11 cellular contexts compared by ENCODE assay signal in genomic region chr5:92916036-92916435, GRCh38.
A peak's percentile ranks its signal among the peaks of the same experiment; 100 is the strongest.
DNase-seq lines count a peak whose midpoint lies in the region; ATAC-seq, FAIRE-seq and TF ChIP-seq lines count a peak whose summit lies in the region.
"Had no signal": no experiment of that assay in that cellular context is flagged by ENCODE, and none has a peak within 500 bp of the region (broad histone marks: within the 10 kb centered on the region; RNA-seq: fewer than 3 reads in every experiment).

No MANE protein-coding gene starts in this region.

- no peak overlapping the region for H3K9ac ChIP-seq in endothelial cell of umbilical vein (replicated peaks; ENCODE audit: extremely low read depth, insufficient read depth, low read length)

- no peak overlapping the region for H3K27ac Mint-ChIP-seq in activated CD8-positive, alpha-beta T cell treated with anti-CD3 and anti-CD28 coated beads for 36 hours
- H3K27ac Mint-ChIP-seq: GM23338 had no signal

- H3K4me1 ChIP-seq in endothelial cell of umbilical vein (ENCODE audit: control insufficient read depth, extremely low read depth, insufficient read depth, low read length), result no peaks in the 10 kb centered on the region
- H3K4me1 ChIP-seq: upper lobe of left lung had no signal

- dilution Hi-C loops in endothelial cell of umbilical vein (cut with MboI; ENCODE audit: extremely low pct_ligation_motif_present, low sequenced_read_pairs), result no loop called here

- H3K79me2 ChIP-seq in endothelial cell of umbilical vein (ENCODE audit: control insufficient read depth, insufficient read depth, low read length), result no peaks in the 10 kb centered on the region

- no peaks in the 10 kb centered on the region for H3K9me3 ChIP-seq in endothelial cell of umbilical vein (replicated peaks; ENCODE audit: control insufficient read depth, insufficient read depth, low read length)
- H3K9me3 ChIP-seq: upper lobe of left lung had no signal

- H3K9me3 Mint-ChIP-seq in activated CD8-positive, alpha-beta T cell treated with anti-CD3 and anti-CD28 coated beads for 36 hours, result no peaks in the 10 kb centered on the region
- H3K9me3 Mint-ChIP-seq: GM23338 had no signal

- no peak overlapping the region for H3K4me2 ChIP-seq in endothelial cell of umbilical vein (ENCODE audit: insufficient read depth, low read length)
- H3K4me2 ChIP-seq: GM23338 had no signal

- H3K36me3 ChIP-seq in endothelial cell of umbilical vein (ENCODE audit: control insufficient read depth in 2 of 2, extremely low read depth in 1 of 2, insufficient read depth in 2 of 2, low read length in 2 of 2), result no peaks in the 10 kb centered on the region
- H3K36me3 ChIP-seq: upper lobe of left lung had no signal

- H2AFZ ChIP-seq in endothelial cell of umbilical vein (ENCODE audit: low read depth, low read length), result peak overlapping the region; percentile 39
- H2AFZ ChIP-seq: GM23338 had no signal

- POLR2A ChIA-PET in endothelial cell of umbilical vein (lab: Charles Lee), result no interaction called here
- POLR2A ChIA-PET in activated CD8-positive, alpha-beta T cell treated with anti-CD3 and anti-CD28 coated beads for 36 hours (lab: Charles Lee), result no interaction called here

- no TSS peak for BruUV-seq in endothelial cell of umbilical vein (replicated peaks; lab: Mats Ljungman, UMichigan)

- H4K20me1 ChIP-seq in endothelial cell of umbilical vein (replicated peaks; ENCODE audit: control insufficient read depth, extremely low read depth, insufficient read depth, low read length), result no peaks in the 10 kb centered on the region

- FAIRE-seq in endothelial cell of umbilical vein (lab: Jason Lieb, UNC), result no peak

- ATAC-seq in activated CD8-positive, alpha-beta T cell treated with anti-CD3 and anti-CD28 coated beads for 36 hours, result no peak
- ATAC-seq: GM23338 had no signal

- H3K4me1 Mint-ChIP-seq in activated CD8-positive, alpha-beta T cell treated with anti-CD3 and anti-CD28 coated beads for 36 hours (ENCODE audit: low read depth), result no peaks in the 10 kb centered on the region

- no peaks in the 10 kb centered on the region for H3K36me3 Mint-ChIP-seq in activated CD8-positive, alpha-beta T cell treated with anti-CD3 and anti-CD28 coated beads for 36 hours (ENCODE audit: low read depth)

- H3K4me3 ChIP-seq in endothelial cell of umbilical vein (replicated peaks in 1 of 3; ENCODE audit: insufficient read depth in 1 of 3, low read depth in 1 of 3, low read length in 3 of 3), result no peak overlapping the region
- H3K4me3 ChIP-seq: GM23338, upper lobe of left lung had no signal

- TF ChIP-seq CTCF in endothelial cell of umbilical vein (IDR thresholded peaks at IDR 0.05; ENCODE audit: extremely low read depth in 1 of 2, insufficient read depth in 1 of 2, low read depth in 1 of 2, low read length in 2 of 2), result no peak
- TF ChIP-seq CTCF in activated CD8-positive, alpha-beta T cell treated with anti-CD3 and anti-CD28 coated beads for 36 hours (IDR thresholded peaks at IDR 0.05), result no peak

- no peaks in the 10 kb centered on the region for H3K27me3 Mint-ChIP-seq in activated CD8-positive, alpha-beta T cell treated with anti-CD3 and anti-CD28 coated beads for 36 hours

- H3K4me3 Mint-ChIP-seq in activated CD8-positive, alpha-beta T cell treated with anti-CD3 and anti-CD28 coated beads for 36 hours, result no peak overlapping the region
- H3K4me3 Mint-ChIP-seq: GM23338 had no signal

- no peaks in the 10 kb centered on the region for H3K27me3 ChIP-seq in endothelial cell of umbilical vein (ENCODE audit: control insufficient read depth in 2 of 2, insufficient read depth in 2 of 2, low read length in 2 of 2)
- H3K27me3 ChIP-seq: upper lobe of left lung had no signal

- intact Hi-C loops in endothelial cell of umbilical vein (cut with micrococcal nuclease), result loop anchor here (10.0 kb wide), 1 partner anchor 999 kb away; no protein-coding TSS in a partner anchor
- intact Hi-C loops in activated CD8-positive, alpha-beta T cell treated with anti-CD3 and anti-CD28 coated beads for 36 hours (cut with micrococcal nuclease), result no loop called here

- peak; percentile 15 for DNase-seq in Ammon's horn (ENCODE audit: low spot score)
- DNase-seq in NCI-H226, result peak; percentile 20
- peak; percentile 61 for DNase-seq in endothelial cell of umbilical vein (ENCODE audit: low read depth, low spot score)
- DNase-seq in midbrain (lab: John Stamatoyannopoulos, UW), result peak; percentile 39
- DNase-seq in activated CD8-positive, alpha-beta T cell treated with anti-CD3 and anti-CD28 coated beads for 36 hours, result no peak
- DNase-seq in activated CD4-positive, CD25-positive, alpha-beta regulatory T cell (lab: John Stamatoyannopoulos, UW), result no peak
- no peak for DNase-seq in nucleus accumbens (lab: John Stamatoyannopoulos, UW)
- no peak for DNase-seq in amygdala (lab: John Stamatoyannopoulos, UW)
- DNase-seq: NCI-H2029, upper lobe of left lung had no signal

- no peak overlapping the region for H3K27ac ChIP-seq in endothelial cell of umbilical vein (ENCODE audit: insufficient read depth, low read depth, low read length)
- H3K27ac ChIP-seq: upper lobe of left lung had no signal

- H3K9me1 ChIP-seq in endothelial cell of umbilical vein (replicated peaks; ENCODE audit: control insufficient read depth, extremely low read depth, insufficient read depth, low read length), result no peaks in the 10 kb centered on the region

- no peak for TF ChIP-seq POLR2A in endothelial cell of umbilical vein (IDR thresholded peaks at IDR 0.05; ENCODE audit: low read depth, low read length)

- CTCF ChIA-PET in endothelial cell of umbilical vein (lab: Charles Lee), result interaction anchor here (0.6 to 3.4 kb wide), 14 partner anchors 8 to 1274 kb away, joined by 3 to 21 read pairs (median 4); partner anchors contain the start of gene NR2F1
- CTCF ChIA-PET in activated CD8-positive, alpha-beta T cell treated with anti-CD3 and anti-CD28 coated beads for 36 hours (lab: Charles Lee), result no interaction called here

TF ChIP-seq in endothelial cell of umbilical vein, 7 proteins besides CTCF, POLR2A, EP300 and RAD21:
- TF ChIP-seq GATA2 (IDR thresholded peaks at IDR 0.05; ENCODE audit: insufficient read depth, insufficient read length, low read depth, low read length), result no peak
- TF ChIP-seq EZH2 (IDR thresholded peaks at IDR 0.05; ENCODE audit: borderline replicate concordance, low read depth, low read length, severe bottlenecking), result no peak
- TF ChIP-seq JUN (IDR thresholded peaks at IDR 0.05; ENCODE audit: borderline replicate concordance, insufficient read depth, insufficient read length, low read depth), result no peak
TF ChIP-seq in endothelial cell of umbilical vein: peak in this region for 0.

Comparison
In these comparisons a context has a peak if more than half of its experiments do, and no peak if none do; other contexts are left out.
1. DNase-seq: peak in Ammon's horn (single experiment), NCI-H226 (single experiment), endothelial cell of umbilical vein (single experiment) and midbrain (single experiment); none in activated CD8-positive, alpha-beta T cell treated with anti-CD3 and anti-CD28 coated beads for 36 hours (single experiment), activated CD4-positive, CD25-positive, alpha-beta regulatory T cell (0 of 4), nucleus accumbens (0 of 56) and amygdala (0 of 56).